ENCODE assay signal across 8 cellular contexts in genomic region chr9:87498046-87498815, GRCh38. TPM values are rescaled to one million over a fixed set of nuclear protein-coding genes. Genes with fewer than 3 reads are reported as not detected.
DNase-seq lines count a peak whose midpoint lies in the region; ATAC-seq and TF ChIP-seq lines count a peak whose summit lies in the region.

No MANE protein-coding gene starts in this region.

- H2BK5ac ChIP-seq in IMR-90 (ENCODE audit: low read depth, low read length, poor library complexity, severe bottlenecking), result no peak overlapping the region

- peak overlapping the region; percentile 58 for H3K4me3 Mint-ChIP-seq in CD4-positive, alpha-beta T cell

- no peak overlapping the region for H2BK15ac ChIP-seq in IMR-90 (ENCODE audit: low read depth, low read length)

- H3K4me1 ChIP-seq in IMR-90 (ENCODE audit: control insufficient read depth, insufficient read depth, low read length) (no peaks in the 10 kb centered on the region), adrenal gland (replicated peaks in 1 of 2) (peaks cover 4 to 25% of the 10 kb centered on the region in 2 donors), right cardiac atrium (ENCODE audit: control insufficient read depth, insufficient read depth, low read length) (peaks cover 6% of the 10 kb centered on the region)

- H2BK120ac ChIP-seq in IMR-90 (ENCODE audit: low read depth, low read length), result no peak overlapping the region

- no TSS peak for BruUV-seq in IMR-90 (replicated peaks; lab: Mats Ljungman, UMichigan)

- H4K5ac ChIP-seq in IMR-90 (ENCODE audit: low read depth, low read length), result no peak overlapping the region

- WGBS in IMR-90 (ENCODE audit: extremely low coverage in 2 of 2, insufficient read length in 1 of 2), 2 experiments, result 0% methylated on average over 13 of the region's 81 CpGs; no CpG with 5 or more reads in 1 of the 2 experiments
- 0 to 1% (median 1%) methylated on average over 27 to 81 of the region's 81 CpGs for WGBS in adrenal gland, 4 donors
- WGBS in right cardiac atrium, result under 1% methylated on average over 81 of the region's 81 CpGs

- no peak for DNase-seq in CD4-positive, alpha-beta T cell
- DNase-seq in IMR-90 (no peak), adrenal gland (peak in 2 of 7 donors; percentile 20 to 61), right cardiac atrium (peak; percentile 51 to 79 (median 78)), posterior vena cava (ENCODE audit: low spot score) (peak; percentile 85), SIG-M5 treated with dmso at 0.1 percent for 504 hours (lab: John Stamatoyannopoulos, UW; ENCODE audit: unreplicated experiment) (no peak)

- in situ Hi-C loops in IMR-90 (cut with MboI; ENCODE audit: low sequenced_read_pairs), result no loop called here

- H3K18ac ChIP-seq in IMR-90 (ENCODE audit: low read depth, low read length), result no peak overlapping the region; the same call in 1 of the 2 replicates

- H3K9me3 Mint-ChIP-seq in CD4-positive, alpha-beta T cell, result no peaks in the 10 kb centered on the region

- no peak overlapping the region for H3K56ac ChIP-seq in IMR-90 (ENCODE audit: extremely low read depth, insufficient read depth, low read length)

- H2AK9ac ChIP-seq in IMR-90 (replicated peaks; ENCODE audit: low read depth, low read length, poor library complexity), result no peak overlapping the region

- no peaks in the 10 kb centered on the region for H3K79me1 ChIP-seq in IMR-90 (ENCODE audit: low read depth in 1 of 2, low read length in 2 of 2)

- H4K91ac ChIP-seq in IMR-90 (ENCODE audit: insufficient read depth, low read depth, low read length), result no peak overlapping the region

- POLR2A ChIA-PET in CD4-positive, alpha-beta T cell (lab: Charles Lee), result interaction anchor here (1.0 kb wide), 1 partner anchor 82 kb away, joined by 3 read pairs; no protein-coding TSS in a partner anchor
- POLR2A ChIA-PET in IMR-90 (lab: Charles Lee; ENCODE audit: unreplicated experiment), result no interaction called here

- no peaks in the 10 kb centered on the region for H4K20me1 ChIP-seq in IMR-90 (ENCODE audit: insufficient read depth, low read length)

- no peak for ATAC-seq in CD4-positive, alpha-beta T cell (ENCODE audit: poor library complexity)
- ATAC-seq in IMR-90 (ENCODE audit: low read depth) (peak; percentile 49), right cardiac atrium (peak; percentile 79 to 86), GM21737 (IDR thresholded peaks at IDR 0.05; ENCODE audit: unreplicated experiment) (no peak)

- CTCF ChIA-PET in CD4-positive, alpha-beta T cell (lab: Charles Lee), result no interaction called here
- CTCF ChIA-PET in IMR-90 (lab: Yijun Ruan, JAX), result no interaction called here

- TF ChIP-seq POLR2A in GM19193 (IDR thresholded peaks at IDR 0.05; ENCODE audit: extremely low read depth, insufficient read depth, insufficient read length) (peak; percentile 9), IMR-90 (IDR thresholded peaks at IDR 0.05; ENCODE audit: low read depth, low read length) (no peak), adrenal gland (IDR thresholded peaks at IDR 0.05) (no peak)

- peaks cover 18% of the 10 kb centered on the region for H3K27me3 ChIP-seq in CD4-positive, alpha-beta T cell (ENCODE audit: control insufficient read depth, insufficient read depth, low read length)
- H3K27me3 ChIP-seq in IMR-90 (ENCODE audit: control insufficient read depth, insufficient read depth, low read length), result peaks cover 28% of the 10 kb centered on the region
- H3K27me3 ChIP-seq in adrenal gland, result peaks cover under 1% of the 10 kb centered on the region
- H3K27me3 ChIP-seq in right cardiac atrium (ENCODE audit: control insufficient read depth, insufficient read depth), result no peaks in the 10 kb centered on the region

- no peaks in the 10 kb centered on the region for H3K9me1 ChIP-seq in IMR-90 (ENCODE audit: insufficient read depth, low read length)

- no peaks in the 10 kb centered on the region for H3K36me3 Mint-ChIP-seq in CD4-positive, alpha-beta T cell (ENCODE audit: low read depth)

- H3K4me2 ChIP-seq in IMR-90 (ENCODE audit: low read depth, low read length), result peak overlapping the region; percentile 54; the same call in 1 of the 2 replicates

- no peak overlapping the region for H4K8ac ChIP-seq in IMR-90 (ENCODE audit: low read depth in 2 of 2, low read length in 2 of 2)

- no peak overlapping the region for H3K4ac ChIP-seq in IMR-90 (ENCODE audit: low read depth, low read length)

- H3K23ac ChIP-seq in IMR-90 (ENCODE audit: low read depth, low read length), result no peak overlapping the region

- H2AFZ ChIP-seq in IMR-90 (replicated peaks; ENCODE audit: low read length, poor library complexity), result peak overlapping the region; percentile 61

- H3K27ac ChIP-seq in CD4-positive, alpha-beta T cell (ENCODE audit: low read depth, low read length), result no peak overlapping the region
- H3K27ac ChIP-seq in IMR-90 (ENCODE audit: insufficient read depth, low read length), result no peak overlapping the region
- peak overlapping the region in 4 of 5 donors; percentile 61 to 80 (median 72) for H3K27ac ChIP-seq in adrenal gland
- no peak overlapping the region for H3K27ac ChIP-seq in right cardiac atrium (ENCODE audit: low read length)

- no peak for TF ChIP-seq RAD21 in IMR-90 (IDR thresholded peaks at IDR 0.05; ENCODE audit: low read length)

- TF ChIP-seq CTCF in CD4-positive, alpha-beta T cell (IDR thresholded peaks at IDR 0.05), result no peak
- TF ChIP-seq CTCF in IMR-90 (conservative IDR thresholded peaks at IDR 0.05; ENCODE audit: low read depth, low read length), result no peak
- peak in 1 of 6 experiments; percentile 30 for TF ChIP-seq CTCF in adrenal gland (IDR thresholded peaks at IDR 0.05)

- H2AK5ac ChIP-seq in IMR-90 (ENCODE audit: low read depth, low read length), result no peak overlapping the region

- H3K9me3 ChIP-seq in CD4-positive, alpha-beta T cell (ENCODE audit: control insufficient read depth, low read length), result no peaks in the 10 kb centered on the region
- no peaks in the 10 kb centered on the region for H3K9me3 ChIP-seq in IMR-90 (ENCODE audit: control insufficient read depth, insufficient read depth, low read length)
- H3K9me3 ChIP-seq in adrenal gland (replicated peaks in 1 of 3), result no peaks in the 10 kb centered on the region
- H3K9me3 ChIP-seq in right cardiac atrium (ENCODE audit: control insufficient read depth, low read length), result no peaks in the 10 kb centered on the region

- H3K27me3 Mint-ChIP-seq in CD4-positive, alpha-beta T cell, result peaks cover 70% of the 10 kb centered on the region

- no peak overlapping the region for H3K14ac ChIP-seq in IMR-90 (replicated peaks; ENCODE audit: low read depth, low read length)

- intact Hi-C loops in CD4-positive, alpha-beta T cell (cut with DNase I, micrococcal nuclease), result no loop called here
- intact Hi-C loops in IMR-90 (cut with micrococcal nuclease) (no loop called here), adrenal gland (cut with DNase I) (no loop called here), right cardiac atrium (cut with DNase I) (loop anchor here in 3 of 4 donors (10.0 kb wide), 4 partner anchors 137 to 1083 kb away; no protein-coding TSS in a partner anchor), posterior vena cava (cut with DNase I) (loop anchor here (5.0 to 10.0 kb wide), 2 partner anchors 153 to 1134 kb away; no protein-coding TSS in a partner anchor)

- dilution Hi-C loops in IMR-90 (cut with HindIII; ENCODE audit: low sequenced_read_pairs, unreplicated experiment), result no loop called here

- no peak overlapping the region; the same call in 1 of the 2 replicates for H3K9ac ChIP-seq in IMR-90 (ENCODE audit: low read depth, low read length)

- no peak overlapping the region for H3K27ac Mint-ChIP-seq in CD4-positive, alpha-beta T cell

- H3K36me3 ChIP-seq in IMR-90 (ENCODE audit: control insufficient read depth, insufficient read depth, low read length) (no peaks in the 10 kb centered on the region), adrenal gland (replicated peaks in 1 of 2) (no peaks in the 10 kb centered on the region)

- H3K4me3 ChIP-seq in IMR-90 (ENCODE audit: insufficient read depth, low read depth, low read length) (peak overlapping the region; percentile 34; the same call in 1 of the 2 replicates), adrenal gland (peak overlapping the region in 3 of 4 donors; percentile 25 to 75 (median 28)), right cardiac atrium (ENCODE audit: low read length) (peak overlapping the region; percentile 75)

- H3K4me1 Mint-ChIP-seq in CD4-positive, alpha-beta T cell (ENCODE audit: low read depth), result peaks cover 6% of the 10 kb centered on the region

- no peak overlapping the region for H2BK20ac ChIP-seq in IMR-90 (ENCODE audit: low read depth, low read length)

TF ChIP-seq in IMR-90, 13 proteins besides CTCF, POLR2A, EP300 and RAD21:
- TF ChIP-seq MAFK (IDR thresholded peaks at IDR 0.05; ENCODE audit: low read depth, low read length) (no peak), BHLHE40 (IDR thresholded peaks at IDR 0.05; ENCODE audit: low read depth, low read length) (no peak), RCOR1 (IDR thresholded peaks at IDR 0.05; ENCODE audit: insufficient replicate concordance, low read length) (no peak)
- TF ChIP-seq, protein P1, sequence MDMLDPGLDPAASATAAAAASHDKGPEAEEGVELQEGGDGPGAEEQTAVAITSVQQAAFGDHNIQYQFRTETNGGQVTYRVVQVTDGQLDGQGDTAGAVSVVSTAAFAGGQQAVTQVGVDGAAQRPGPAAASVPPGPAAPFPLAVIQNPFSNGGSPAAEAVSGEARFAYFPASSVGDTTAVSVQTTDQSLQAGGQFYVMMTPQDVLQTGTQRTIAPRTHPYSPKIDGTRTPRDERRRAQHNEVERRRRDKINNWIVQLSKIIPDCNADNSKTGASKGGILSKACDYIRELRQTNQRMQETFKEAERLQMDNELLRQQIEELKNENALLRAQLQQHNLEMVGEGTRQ (IDR thresholded peaks at IDR 0.05; ENCODE audit: low read depth, low read length), result no peak

RNA-seq across cellular contexts. Expression of gene DAPK1, which starts 0.6 kb away (rescaled TPM):
- total RNA-seq in CD4-positive, alpha-beta T cell, result 1 to 10 TPM; 2.7 TPM
- under 0.01 TPM in 2 replicates for total RNA-seq in IMR-90 (2012; rRNA removed)
- 0.01 and 0.03 TPM in 2 replicates for polyA plus RNA-seq in IMR-90 (2012; rRNA removed)
- 0.03 and 0.04 TPM in 2 replicates for polyA plus RNA-seq in IMR-90 (2012; cell fraction: cytosol; rRNA removed)
- polyA plus RNA-seq in IMR-90 (2012; cell fraction: nucleus; rRNA removed; ENCODE audit: low replicate concordance), result 0.03 and 0.07 TPM in 2 replicates
- total RNA-seq in adrenal gland, result 10 to 100 TPM; 12.8 to 32.4 (median 25.8) TPM
- polyA plus RNA-seq in adrenal gland, result 10 to 100 TPM in 1 of 3 donors, 1 to 10 TPM in 2; 5.4 to 15.6 (median 5.8) TPM
- 10 to 100 TPM; 15.1 to 20.1 (median 18.5) TPM for total RNA-seq in right cardiac atrium
- 5.2 TPM for polyA plus RNA-seq in right cardiac atrium
- total RNA-seq in posterior vena cava, result 10 to 100 TPM; 33.2 to 34.3 TPM

Comparison
In these comparisons a context has a peak if more than half of its experiments do, and no peak if none do; other contexts are left out.
1. ATAC-seq: peak in IMR-90 (single experiment) and right cardiac atrium (2 of 2); none in CD4-positive, alpha-beta T cell (single experiment) and GM21737 (single experiment).
2. DNase-seq: peak in right cardiac atrium (3 of 3) and posterior vena cava (single experiment); none in CD4-positive, alpha-beta T cell (0 of 10), IMR-90 (single experiment) and SIG-M5 treated with dmso at 0.1 percent for 504 hours (single experiment).
3. H3K27ac ChIP-seq: peak in adrenal gland (4 of 5); none in CD4-positive, alpha-beta T cell (single experiment), IMR-90 (single experiment) and right cardiac atrium (single experiment).
4. intact Hi-C loops: an anchor here in right cardiac atrium (10.0 kb wide) and posterior vena cava (5.0 to 10.0 kb wide); none called in CD4-positive, alpha-beta T cell, IMR-90 and adrenal gland.
5. Peak in every context shown above with its lines, with median percentiles within 50 percentile points of each other: H3K4me3 ChIP-seq.